In the genomic region with DNA sequence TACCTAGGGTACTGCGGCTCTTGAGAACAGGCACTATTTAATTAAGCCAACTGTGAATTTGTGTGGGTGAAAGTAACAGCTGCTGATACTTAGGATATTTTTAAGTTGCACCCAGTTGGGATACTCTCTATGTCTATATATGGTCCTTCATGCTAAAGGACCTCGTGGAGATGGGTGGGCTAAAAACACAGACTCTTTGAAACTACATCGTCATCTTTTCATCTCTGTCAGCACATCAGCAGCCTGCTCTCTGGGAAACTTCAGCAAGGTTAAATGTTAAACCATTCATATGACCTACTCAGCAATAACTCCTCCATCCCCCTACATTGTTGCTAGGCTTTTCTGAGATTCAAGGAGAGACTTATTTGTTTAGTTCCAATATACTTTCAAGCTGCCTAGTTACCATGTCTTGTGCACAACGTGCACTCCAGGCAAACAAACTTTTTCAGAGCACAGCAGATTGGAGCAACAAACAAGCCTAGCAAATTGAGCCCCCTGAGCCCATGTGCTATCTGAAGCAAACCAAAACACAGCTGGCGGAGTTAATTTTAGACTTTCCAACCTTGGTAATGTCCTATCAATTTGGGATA, we compare ENCODE assay signal across 13 cellular contexts. TPM values are rescaled to one million over a fixed set of nuclear protein-coding genes. Genes with fewer than 3 reads are reported as not detected.
DNase-seq lines count a peak whose midpoint lies in the region; ATAC-seq, FAIRE-seq and TF ChIP-seq lines count a peak whose summit lies in the region.
"Had no signal": no experiment of that assay in that cellular context is flagged by ENCODE, and none has a peak within 500 bp of the region (broad histone marks: within the 10 kb centered on the region; RNA-seq: fewer than 3 reads in every experiment).

No MANE protein-coding gene starts in this region.

- no peaks in the 10 kb centered on the region for H3K9me3 Mint-ChIP-seq in endodermal cell

- no peaks in the 10 kb centered on the region for H3K36me3 Mint-ChIP-seq in endodermal cell (ENCODE audit: low read depth)

- H2BK5ac ChIP-seq in neuronal stem cell (ENCODE audit: low read length) = no peak overlapping the region

- no peak overlapping the region for H3K18ac ChIP-seq in neuronal stem cell (ENCODE audit: low read length)

- no peak overlapping the region for H4K91ac ChIP-seq in neuronal stem cell (ENCODE audit: low read depth, low read length, poor library complexity)

- no peak overlapping the region for H3K4me3 ChIP-seq in endodermal cell (ENCODE audit: low read length)
- H3K4me3 ChIP-seq in neuronal stem cell (ENCODE audit: low read length in 2 of 2) = no peak overlapping the region
- H3K4me3 ChIP-seq: esophagus squamous epithelium, testis had no signal

- H3K9me3 ChIP-seq in endodermal cell (ENCODE audit: control insufficient read depth, low read length) (no peaks in the 10 kb centered on the region), neuronal stem cell (replicated peaks in 1 of 2; ENCODE audit: control insufficient read depth in 2 of 2, insufficient read depth in 1 of 2, low read depth in 1 of 2, low read length in 2 of 2) (no peaks in the 10 kb centered on the region)
- H3K9me3 ChIP-seq: esophagus squamous epithelium, testis had no signal

- H3K9ac ChIP-seq in endodermal cell (ENCODE audit: extremely low read depth, low read length, poor library complexity, severe bottlenecking) (no peak overlapping the region), neuronal stem cell (ENCODE audit: low read depth, low read length, poor library complexity) (no peak overlapping the region)

- H3K27me3 ChIP-seq in endodermal cell (ENCODE audit: control insufficient read depth, insufficient read depth, low read length, poor library complexity, severe bottlenecking) = no peaks in the 10 kb centered on the region
- H3K27me3 ChIP-seq in neuronal stem cell (ENCODE audit: control insufficient read depth in 3 of 3, insufficient read depth in 3 of 3, low read depth in 1 of 3, low read length in 3 of 3) = no peaks in the 10 kb centered on the region
- H3K27me3 ChIP-seq: esophagus squamous epithelium, testis had no signal

- peak; percentile 63 for ATAC-seq in HG03139 (IDR thresholded peaks at IDR 0.05; ENCODE audit: unreplicated experiment)
- no peak for ATAC-seq in GM21381 (IDR thresholded peaks at IDR 0.05; ENCODE audit: unreplicated experiment)

- no peak overlapping the region for H3K23ac ChIP-seq in neuronal stem cell (ENCODE audit: low read depth, low read length, poor library complexity)

- no peak for TF ChIP-seq CTCF in endodermal cell (conservative IDR thresholded peaks at IDR 0.05)

- no peaks in the 10 kb centered on the region for H3K27me3 Mint-ChIP-seq in endodermal cell (ENCODE audit: insufficient read depth)

- no peak overlapping the region for H3K4ac ChIP-seq in neuronal stem cell (ENCODE audit: low read length)

- H3K4me1 ChIP-seq in endodermal cell (ENCODE audit: control insufficient read depth, insufficient read depth, low read length) (no peaks in the 10 kb centered on the region), neuronal stem cell (ENCODE audit: control insufficient read depth in 2 of 2, insufficient read depth in 1 of 2, low read depth in 1 of 2, low read length in 2 of 2) (peaks cover 0 to 17% of the 10 kb centered on the region in 2 donors)

- H3K36me3 ChIP-seq in endodermal cell (ENCODE audit: control insufficient read depth, insufficient read depth, low read length) (no peaks in the 10 kb centered on the region), neuronal stem cell (replicated peaks in 1 of 2; ENCODE audit: control insufficient read depth in 2 of 2, insufficient read depth in 2 of 2, low read length in 2 of 2) (no peaks in the 10 kb centered on the region)
- H3K36me3 ChIP-seq: esophagus squamous epithelium had no signal

- no peak overlapping the region for H4K8ac ChIP-seq in neuronal stem cell (ENCODE audit: low read depth, low read length)

- H2AK5ac ChIP-seq in neuronal stem cell (ENCODE audit: low read depth, low read length) = no peak overlapping the region

- DNase-seq in GM19239 (ENCODE audit: insufficient read length, low spot score) = peak; percentile 21
- DNase-seq in endodermal cell = no peak
- no peak for DNase-seq in neuronal stem cell (ENCODE audit: low spot score)
- DNase-seq in NCI-H1092 treated with DMSO at 0.1 percent for 48 hours (lab: John Stamatoyannopoulos, UW) = no peak
- no peak for DNase-seq in NCI-H2196 (lab: John Stamatoyannopoulos, UW; ENCODE audit: unreplicated experiment)
- DNase-seq in NK-92 (lab: John Stamatoyannopoulos, UW; ENCODE audit: unreplicated experiment) = no peak
- DNase-seq: activated gamma-delta T cell, esophagus squamous epithelium, NCI-H226, testis had no signal

- peak overlapping the region; percentile 31 for H2AFZ ChIP-seq in neuronal stem cell (ENCODE audit: low read length)

- no peak overlapping the region for H2BK12ac ChIP-seq in neuronal stem cell (ENCODE audit: low read length)

- H3K79me1 ChIP-seq in neuronal stem cell (ENCODE audit: low read depth, low read length) = no peaks in the 10 kb centered on the region

- H3K4me1 Mint-ChIP-seq in endodermal cell = no peaks in the 10 kb centered on the region

- no peak overlapping the region for H3K14ac ChIP-seq in neuronal stem cell (ENCODE audit: low read length)

- no peak overlapping the region for H3K27ac Mint-ChIP-seq in endodermal cell

- H3K27ac ChIP-seq in endodermal cell (ENCODE audit: low read depth, low read length) (peak overlapping the region; percentile 96), neuronal stem cell (replicated peaks; ENCODE audit: low read length) (no peak overlapping the region)
- H3K27ac ChIP-seq: esophagus squamous epithelium, HL-60, testis had no signal

- H3K4me3 Mint-ChIP-seq in endodermal cell = no peak overlapping the region

- no peak for FAIRE-seq in GM19239 (lab: Jason Lieb, UNC)

- H2BK120ac ChIP-seq in neuronal stem cell (ENCODE audit: low read depth, low read length) = no peak overlapping the region

- 63 to 82% methylated on average over 4 to 5 of the region's 5 CpGs for WGBS in endodermal cell (ENCODE audit: insufficient coverage in 1 of 2, insufficient read length in 1 of 2), 2 experiments
- no CpG with 5 or more reads among the region's 5 CpGs for WGBS in neuronal stem cell (ENCODE audit: extremely low coverage in 2 of 2, insufficient read length in 2 of 2, insufficient replicate concordance in 1 of 2), 2 donors

- no peak overlapping the region for H3K4me2 ChIP-seq in neuronal stem cell (ENCODE audit: insufficient read depth, low read length, poor library complexity, severe bottlenecking)

- H2BK15ac ChIP-seq in neuronal stem cell (ENCODE audit: low read length) = no peak overlapping the region

RNA-seq across cellular contexts. Expression of a gene that starts 6.2 kb away (rescaled TPM):
- total RNA-seq in endodermal cell = 10 to 100 TPM; 28.7 to 30.5 TPM
- 27.1 TPM for polyA plus RNA-seq in endodermal cell (2013, experiment 1 of 2)
- 25.4 TPM for polyA plus RNA-seq in endodermal cell (2013, experiment 2 of 2)
- 15.8 TPM for polyA plus RNA-seq in neuronal stem cell (2013, experiment 1 of 2)
- polyA plus RNA-seq in neuronal stem cell (2013, experiment 2 of 2) = 17.0 TPM

RNA-seq across cellular contexts. Expression of a gene that starts 56.3 kb away (rescaled TPM):
- 100 to 1,000 TPM; 108 to 123 TPM for total RNA-seq in endodermal cell
- 89.1 TPM for polyA plus RNA-seq in endodermal cell (2013, experiment 1 of 2)
- 89.8 TPM for polyA plus RNA-seq in endodermal cell (2013, experiment 2 of 2)
- polyA plus RNA-seq in neuronal stem cell (2013, experiment 1 of 2) = 46.1 TPM
- polyA plus RNA-seq in neuronal stem cell (2013, experiment 2 of 2) = 46.2 TPM
